31 cellular contexts compared by ENCODE assay signal in the genomic region with DNA sequence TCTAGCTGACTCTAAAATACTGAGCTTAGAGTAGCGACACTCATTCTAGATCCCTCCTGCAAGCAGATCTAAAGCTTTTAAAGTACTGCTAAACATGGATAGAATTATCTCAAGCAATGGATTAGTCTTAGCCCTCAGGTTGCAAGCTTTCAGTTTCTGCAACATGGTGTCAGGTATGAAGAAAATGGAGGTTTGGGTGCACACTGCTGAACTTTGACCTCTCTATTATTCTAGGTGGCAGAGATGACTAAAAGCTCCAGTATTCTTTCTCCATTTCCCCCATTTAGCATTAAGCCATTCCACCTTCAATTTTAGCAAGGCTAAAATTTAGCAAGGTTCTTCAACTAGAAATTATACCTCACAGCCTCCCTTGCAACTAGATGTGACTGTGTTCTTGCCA.
DNase-seq lines count a peak whose midpoint lies in the region; ATAC-seq, FAIRE-seq and TF ChIP-seq lines count a peak whose summit lies in the region.
"Had no signal": no experiment of that assay in that cellular context is flagged by ENCODE, and none has a peak within 500 bp of the region (broad histone marks: within the 10 kb centered on the region; RNA-seq: fewer than 3 reads in every experiment).

No MANE protein-coding gene starts in this region.

- no peak overlapping the region for H2AFZ ChIP-seq in HepG2 (ENCODE audit: low read length)

- H3K9ac ChIP-seq in HepG2 (ENCODE audit: insufficient read depth, low read depth, low read length) = no peak overlapping the region
- H3K9ac ChIP-seq: BLaER1; BLaER1 treated with 17β-estradiol and CSF1 and Interleukin-3, amounts not matched to agents 10 nM and 100 nM had no signal

- DNase-seq in HepG2 (ENCODE audit: low spot score) (no peak), right lobe of liver (no peak), GM19239 (ENCODE audit: insufficient read length, low spot score) (no peak)
- DNase-seq: 8988T; ACHN; AML-193; BE2C; C1 segment of cervical spinal cord; Caco-2; Calu3; CD4-positive, alpha-beta memory T cell; CD4-positive, alpha-beta T cell; CD4-positive, CD25-positive, alpha-beta regulatory T cell; CD8-positive, alpha-beta memory T cell; CD8-positive, alpha-beta T cell; COR-L47; DMS 273 treated with DMSO at 0.1 percent for 48 hours; DMS153; DMS53; DMS79; DMS79 treated with DMSO at 0.1 percent for 48 hours; DND-41; EL had no signal

- H3K79me2 ChIP-seq in HepG2 (ENCODE audit: insufficient read depth, low read length) = no peaks in the 10 kb centered on the region

- H3K27ac ChIP-seq in HepG2 (ENCODE audit: extremely low read length, insufficient read depth, low read length) = no peak overlapping the region
- H3K27ac ChIP-seq in right lobe of liver = no peak overlapping the region
- H3K27ac ChIP-seq: 22Rv1; A549; BLaER1; BLaER1 treated with 17β-estradiol and CSF1 and Interleukin-3, amounts not matched to agents 10 nM and 100 nM; C4-2B had no signal

- ATAC-seq in HepG2 (no peak), right lobe of liver (no peak), HG02981 (IDR thresholded peaks at IDR 0.05; ENCODE audit: unreplicated experiment) (no peak)
- ATAC-seq: A549; CD8-positive, alpha-beta T cell had no signal

- TF ChIP-seq RAD21 in HepG2 (CRISPR knock-in tag; IDR thresholded peaks at IDR 0.05) = no peak

- intact Hi-C loops in HepG2 (cut with micrococcal nuclease; ENCODE audit: unreplicated experiment) (no loop called here), right lobe of liver (cut with DNase I) (no loop called here)

- no TSS peak for BruUV-seq in HepG2 (replicated peaks; lab: Mats Ljungman, UMichigan)

- no peaks in the 10 kb centered on the region for H4K20me1 ChIP-seq in HepG2 (ENCODE audit: insufficient read depth, low read length)
- H4K20me1 ChIP-seq: BLaER1; BLaER1 treated with 17β-estradiol and CSF1 and Interleukin-3, amounts not matched to agents 10 nM and 100 nM had no signal

- TF ChIP-seq EP300 in HepG2 (IDR thresholded peaks at IDR 0.05; ENCODE audit: low read depth in 2 of 2, low read length in 2 of 2) = no peak
- no peak for TF ChIP-seq EP300 in HepG2 (CRISPR knock-in tag; IDR thresholded peaks at IDR 0.05; ENCODE audit: borderline replicate concordance)

- no peaks in the 10 kb centered on the region for H3K27me3 ChIP-seq in HepG2 (ENCODE audit: control insufficient read depth in 1 of 2, insufficient read depth in 2 of 2, low read length in 2 of 2)
- no peaks in the 10 kb centered on the region for H3K27me3 ChIP-seq in right lobe of liver
- H3K27me3 ChIP-seq: BE2C; BLaER1; BLaER1 treated with 17β-estradiol and CSF1 and Interleukin-3, amounts not matched to agents 10 nM and 100 nM had no signal

- H3K4me3 ChIP-seq in HepG2 (replicated peaks in 1 of 3; ENCODE audit: insufficient read depth in 1 of 3, low read depth in 2 of 3, low read length in 3 of 3) = no peak overlapping the region
- H3K4me3 ChIP-seq in right lobe of liver = no peak overlapping the region
- H3K4me3 ChIP-seq: A549; BLaER1; BLaER1 treated with 17β-estradiol and CSF1 and Interleukin-3, amounts not matched to agents 10 nM and 100 nM had no signal

- H3K4me1 ChIP-seq in HepG2 (ENCODE audit: insufficient read depth, low read length) (peaks cover 40% of the 10 kb centered on the region), right lobe of liver (no peaks in the 10 kb centered on the region)
- H3K4me1 ChIP-seq: A549, BE2C, BLaER1, Caco-2 had no signal

- no peaks in the 10 kb centered on the region for H3K36me3 ChIP-seq in HepG2 (replicated peaks in 1 of 2; ENCODE audit: control insufficient read depth in 1 of 2, insufficient read depth in 2 of 2, low read length in 2 of 2)
- H3K36me3 ChIP-seq in right lobe of liver = no peaks in the 10 kb centered on the region
- H3K36me3 ChIP-seq: BE2C; BLaER1; BLaER1 treated with 17β-estradiol and CSF1 and Interleukin-3, amounts not matched to agents 10 nM and 100 nM had no signal

- TF ChIP-seq POLR2A in HepG2 (IDR thresholded peaks at IDR 0.05; ENCODE audit: insufficient read depth in 1 of 2, low read depth in 2 of 2, low read length in 2 of 2) = no peak
- no peak for TF ChIP-seq POLR2A in right lobe of liver (IDR thresholded peaks at IDR 0.05)

- CTCF ChIA-PET in HepG2 (lab: Yijun Ruan, JAX; ENCODE audit: low intra/inter-chr PET ratio, low total read pairs) = no interaction called here

- no peak overlapping the region for H3K4me2 ChIP-seq in HepG2 (ENCODE audit: low read depth, low read length)
- H3K4me2 ChIP-seq: A549; BLaER1; BLaER1 treated with 17β-estradiol and CSF1 and Interleukin-3, amounts not matched to agents 10 nM and 100 nM had no signal

- WGBS in HepG2 (ENCODE audit: low lambda C conversion rate) = 93% methylated on average over 1 of the region's 1 CpG
- WGBS in right lobe of liver (ENCODE audit: insufficient coverage, low coverage, low lambda C conversion rate, missing lambda C conversion rate) = 83% methylated on average over 1 of the region's 1 CpG

- in situ Hi-C loops in HepG2 (cut with HindIII; ENCODE audit: extremely low pct_ligation_motif_present, low pct_unique_long_range_greater_than_20kb) = no loop called here

- FAIRE-seq in HepG2 (lab: Jason Lieb, UNC) (no peak), GM19239 (lab: Jason Lieb, UNC) (peak; percentile 31)
- FAIRE-seq: A204.1, A549, D721Med had no signal

- H3K9me3 ChIP-seq in HepG2 (ENCODE audit: low read length) (no peaks in the 10 kb centered on the region), right lobe of liver (no peaks in the 10 kb centered on the region)
- H3K9me3 ChIP-seq: A549; BE2C; BLaER1; BLaER1 treated with 17β-estradiol and CSF1 and Interleukin-3, amounts not matched to agents 10 nM and 100 nM had no signal

- POLR2A ChIA-PET in HepG2 (lab: Yijun Ruan, JAX) = interaction anchor here (2.0 kb wide), 1 partner anchor 14 kb away, joined by 4 read pairs; no protein-coding TSS in a partner anchor

- TF ChIP-seq CTCF in HepG2 (CRISPR knock-in tag; IDR thresholded peaks at IDR 0.05) (no peak), right lobe of liver (IDR thresholded peaks at IDR 0.05) (no peak)

TF ChIP-seq in HepG2, 621 proteins besides CTCF, POLR2A, EP300 and RAD21:
- TF ChIP-seq ZNF644 (CRISPR knock-in tag; IDR thresholded peaks at IDR 0.05; ENCODE audit: low read depth) = peak; percentile 75
- 0 out of 2 replicates have a peak, but pooled peaks have one; percentile 55 for TF ChIP-seq EHMT2 (IDR thresholded peaks at IDR 0.05; ENCODE audit: borderline replicate concordance, low read depth, low read length)
- peak; percentile 21 for TF ChIP-seq YY1 (IDR thresholded peaks at IDR 0.05; ENCODE audit: insufficient read depth, insufficient replicate concordance, low read depth, low read length)
- no peak for TF ChIP-seq NKX3-1 (CRISPR knock-in tag; IDR thresholded peaks at IDR 0.05)
- no peak for TF ChIP-seq ISL2 (CRISPR knock-in tag; IDR thresholded peaks at IDR 0.05)
- TF ChIP-seq HNF4G (IDR thresholded peaks at IDR 0.05; ENCODE audit: borderline replicate concordance, low read depth, low read length) = peak; percentile 31; the same call in 1 of the 2 replicates
- no peak for TF ChIP-seq HNF4G (CRISPR knock-in tag; IDR thresholded peaks at IDR 0.05; ENCODE audit: borderline replicate concordance, low read depth)
